Comparison of ENCODE assay signal across 12 cellular contexts in genomic region chr16:49776085-49776501, GRCh38.
DNase-seq lines count a peak whose midpoint lies in the region; ATAC-seq and TF ChIP-seq lines count a peak whose summit lies in the region.
"Had no signal": no experiment of that assay in that cellular context is flagged by ENCODE, and none has a peak within 500 bp of the region (broad histone marks: within the 10 kb centered on the region; RNA-seq: fewer than 3 reads in every experiment).

No MANE protein-coding gene starts in this region.

- CTCF ChIA-PET in SK-N-SH (lab: Yijun Ruan, JAX), result interaction anchor here (1.2 to 1.5 kb wide), 2 partner anchors 10 to 20 kb away, joined by 3 to 4 read pairs; no protein-coding TSS in a partner anchor

- no peaks in the 10 kb centered on the region for H3K9me2 ChIP-seq in SK-N-SH

- TF ChIP-seq RAD21 in SK-N-SH (IDR thresholded peaks at IDR 0.05; ENCODE audit: low read length), result no peak

- no peak overlapping the region for H3K4me3 ChIP-seq in SK-N-SH (ENCODE audit: low read depth in 2 of 2, low read length in 1 of 2)
- H3K4me3 ChIP-seq in heart left ventricle, result peak overlapping the region in 4 of 12 donors; percentile 3 to 28 (median 12)
- H3K4me3 ChIP-seq in upper lobe of left lung, result no peak overlapping the region
- H3K4me3 ChIP-seq: MG63 had no signal

- no peak overlapping the region for H3K4me2 ChIP-seq in SK-N-SH

- H3K36me3 Mint-ChIP-seq in nephron progenitor cell (ENCODE audit: low read depth), result peaks cover 16% of the 10 kb centered on the region
- H3K36me3 Mint-ChIP-seq in activated CD4-positive, alpha-beta T cell treated with anti-CD3 and anti-CD28 coated beads, Interleukin-2, amount 10 ng/mL, durations not matched to agents 24 days and 14 days (ENCODE audit: low read depth), result no peaks in the 10 kb centered on the region

- H2AFZ ChIP-seq in SK-N-SH (ENCODE audit: low read depth), result no peak overlapping the region

- DNase-seq in SK-N-SH, result peak; percentile 51
- DNase-seq in heart left ventricle, result peak; percentile 59 to 82 (median 65)
- peak; percentile 69 for DNase-seq in nephron progenitor cell
- no peak for DNase-seq in upper lobe of left lung
- no peak for DNase-seq in activated CD4-positive, alpha-beta T cell treated with anti-CD3 and anti-CD28 coated beads, Interleukin-2, amount 10 ng/mL, durations not matched to agents 24 days and 14 days
- no peak for DNase-seq in NCI-H526 treated with DMSO at 0.1 percent for 48 hours (lab: John Stamatoyannopoulos, UW)
- DNase-seq: activated CD4-positive, alpha-beta T cell treated with anti-CD3 and anti-CD28 coated beads for 4 hours; activated T-cell treated with anti-CD3 and anti-CD28 coated beads, Interleukin-2, amount 50 U/mL, for 72 hours; MG63 had no signal

- H3K9me3 ChIP-seq in SK-N-SH, result no peaks in the 10 kb centered on the region
- no peaks in the 10 kb centered on the region for H3K9me3 ChIP-seq in heart left ventricle
- H3K9me3 ChIP-seq in upper lobe of left lung, result no peaks in the 10 kb centered on the region
- H3K9me3 ChIP-seq: MG63 had no signal

- intact Hi-C loops in heart left ventricle (cut with DNase I), result loop anchor here in 4 of 10 donors (2.0 to 5.0 kb wide), 5 partner anchors 21 to 81 kb away; partner anchors contain the start of gene ZNF423 (in 1 of the 4)
- intact Hi-C loops in activated CD4-positive, alpha-beta T cell treated with anti-CD3 and anti-CD28 coated beads, Interleukin-2, amount 10 ng/mL, durations not matched to agents 24 days and 14 days (cut with micrococcal nuclease), result no loop called here

- H4K20me1 ChIP-seq in SK-N-SH (ENCODE audit: insufficient read depth), result no peaks in the 10 kb centered on the region

- POLR2A ChIA-PET in SK-N-SH (lab: Yijun Ruan, JAX), result no interaction called here

- TF ChIP-seq CTCF in SK-N-SH (IDR thresholded peaks at IDR 0.05) (no peak), heart left ventricle (IDR thresholded peaks at IDR 0.05) (no peak), nephron progenitor cell (IDR thresholded peaks at IDR 0.05) (no peak), upper lobe of left lung (IDR thresholded peaks at IDR 0.05) (no peak)

- no peaks in the 10 kb centered on the region for H3K27me3 ChIP-seq in SK-N-SH (ENCODE audit: insufficient read depth)
- no peaks in the 10 kb centered on the region for H3K27me3 ChIP-seq in heart left ventricle
- no peaks in the 10 kb centered on the region for H3K27me3 ChIP-seq in upper lobe of left lung
- H3K27me3 ChIP-seq: MG63 had no signal

- H3K79me2 ChIP-seq in SK-N-SH (ENCODE audit: insufficient read depth), result no peaks in the 10 kb centered on the region

- H3K27ac ChIP-seq in SK-N-SH (ENCODE audit: low read depth in 2 of 2, low read length in 1 of 2), result no peak overlapping the region
- peak overlapping the region; percentile 28 to 73 (median 63) for H3K27ac ChIP-seq in heart left ventricle
- H3K27ac ChIP-seq in upper lobe of left lung, result peak overlapping the region; percentile 16 to 79 (median 62)
- H3K27ac ChIP-seq: 22Rv1 had no signal

- no peak overlapping the region for H3K9ac ChIP-seq in SK-N-SH

- ATAC-seq in SK-N-SH treated with all-trans-retinoic acid at 6 μM for 48 hours (no peak), heart left ventricle (peak; percentile 64 to 84 (median 70)), upper lobe of left lung (ENCODE audit: low FRiP score in 2 of 2) (peak in 1 of 2 donors; percentile 54), HG03025 (IDR thresholded peaks at IDR 0.05; ENCODE audit: low FRiP score, unreplicated experiment) (no peak)
- ATAC-seq: activated T-cell treated with anti-CD3 and anti-CD28 coated beads, Interleukin-2, amount 50 U/mL, for 72 hours had no signal

- peak overlapping the region; percentile 46 for H3K4me3 Mint-ChIP-seq in nephron progenitor cell
- no peak overlapping the region for H3K4me3 Mint-ChIP-seq in activated CD4-positive, alpha-beta T cell treated with anti-CD3 and anti-CD28 coated beads, Interleukin-2, amount 10 ng/mL, durations not matched to agents 24 days and 14 days
- H3K4me3 Mint-ChIP-seq: activated T-cell treated with anti-CD3 and anti-CD28 coated beads, Interleukin-2, amount 50 U/mL, for 72 hours had no signal

- H3K4me1 ChIP-seq in SK-N-SH (ENCODE audit: control insufficient read depth in 1 of 2, insufficient read depth in 2 of 2, low read depth in 1 of 2, low read length in 1 of 2), result peaks cover 0 to 30% of the 10 kb centered on the region in 2 experiments; a peak in 1 of 4 replicates
- H3K4me1 ChIP-seq in heart left ventricle, result peaks cover 3 to 63% (median 32%) of the 10 kb centered on the region in 12 donors
- H3K4me1 ChIP-seq in upper lobe of left lung, result peaks cover 9 to 51% (median 34%) of the 10 kb centered on the region in 4 donors

- no peak for TF ChIP-seq POLR2A in heart left ventricle (IDR thresholded peaks at IDR 0.05)
- no peak for TF ChIP-seq POLR2A in upper lobe of left lung (IDR thresholded peaks at IDR 0.05)

- H3K27me3 Mint-ChIP-seq in nephron progenitor cell (ENCODE audit: low read depth, poor library complexity), result peaks cover 3% of the 10 kb centered on the region
- H3K27me3 Mint-ChIP-seq in activated CD4-positive, alpha-beta T cell treated with anti-CD3 and anti-CD28 coated beads, Interleukin-2, amount 10 ng/mL, durations not matched to agents 24 days and 14 days, result no peaks in the 10 kb centered on the region

- H3K4me1 Mint-ChIP-seq in nephron progenitor cell, result peaks cover 63% of the 10 kb centered on the region
- no peaks in the 10 kb centered on the region for H3K4me1 Mint-ChIP-seq in activated CD4-positive, alpha-beta T cell treated with anti-CD3 and anti-CD28 coated beads, Interleukin-2, amount 10 ng/mL, durations not matched to agents 24 days and 14 days

- TF ChIP-seq EP300 in SK-N-SH (IDR thresholded peaks at IDR 0.05; ENCODE audit: borderline replicate concordance in 1 of 2, low read depth in 1 of 2, low read length in 1 of 2) (no peak), upper lobe of left lung (IDR thresholded peaks at IDR 0.05) (no peak)

- H3K9me3 Mint-ChIP-seq in nephron progenitor cell, result no peaks in the 10 kb centered on the region
- no peaks in the 10 kb centered on the region for H3K9me3 Mint-ChIP-seq in activated CD4-positive, alpha-beta T cell treated with anti-CD3 and anti-CD28 coated beads, Interleukin-2, amount 10 ng/mL, durations not matched to agents 24 days and 14 days
- H3K9me3 Mint-ChIP-seq: activated T-cell treated with anti-CD3 and anti-CD28 coated beads, Interleukin-2, amount 50 U/mL, for 72 hours had no signal

- peak overlapping the region; percentile 92 for H3K27ac Mint-ChIP-seq in nephron progenitor cell
- no peak overlapping the region for H3K27ac Mint-ChIP-seq in activated CD4-positive, alpha-beta T cell treated with anti-CD3 and anti-CD28 coated beads, Interleukin-2, amount 10 ng/mL, durations not matched to agents 24 days and 14 days
- H3K27ac Mint-ChIP-seq: activated T-cell treated with anti-CD3 and anti-CD28 coated beads, Interleukin-2, amount 50 U/mL, for 72 hours had no signal

- H3K36me3 ChIP-seq in SK-N-SH (replicated peaks in 1 of 2; ENCODE audit: control insufficient read depth in 1 of 2, insufficient read depth in 2 of 2, low read length in 1 of 2) (no peaks in the 10 kb centered on the region), heart left ventricle (no peaks in the 10 kb centered on the region), upper lobe of left lung (no peaks in the 10 kb centered on the region)
- H3K36me3 ChIP-seq: MG63 had no signal

- H3F3A ChIP-seq in SK-N-SH (replicated peaks; ENCODE audit: insufficient read depth), result no peaks in the 10 kb centered on the region

- 71% methylated on average over 3 of the region's 15 CpGs for WGBS in SK-N-SH (ENCODE audit: low lambda C conversion rate)
- 46 to 73% (median 53%) methylated on average over 7 to 15 of the region's 15 CpGs for WGBS in heart left ventricle, 4 donors
- 57 to 61% methylated on average over 5 to 15 of the region's 15 CpGs for WGBS in upper lobe of left lung, 2 donors

TF ChIP-seq in SK-N-SH, 30 proteins besides CTCF, POLR2A, EP300 and RAD21 (continues in another document):
- TF ChIP-seq RCOR1 (IDR thresholded peaks at IDR 0.05; ENCODE audit: low read length), result no peak
- TF ChIP-seq USF2 (IDR thresholded peaks at IDR 0.05; ENCODE audit: borderline replicate concordance, low read depth, low read length), result no peak
- TF ChIP-seq ELF1 (IDR thresholded peaks at IDR 0.05), result no peak
- TF ChIP-seq RXRA (IDR thresholded peaks at IDR 0.05; ENCODE audit: borderline replicate concordance, low read depth), result no peak

TF ChIP-seq in SK-N-SH treated with all-trans-retinoic acid at 6 μM for 48 hours, 23 proteins besides CTCF, POLR2A, EP300 and RAD21:
- no peak for TF ChIP-seq RARB (CRISPR knock-in tag; IDR thresholded peaks at IDR 0.05)
- TF ChIP-seq SNAI2 (CRISPR knock-in tag; IDR thresholded peaks at IDR 0.05), result no peak
- TF ChIP-seq CSRNP3 (CRISPR knock-in tag; IDR thresholded peaks at IDR 0.05), result no peak
- TF ChIP-seq ZFP30 (CRISPR knock-in tag; IDR thresholded peaks at IDR 0.05), result no peak
- no peak for TF ChIP-seq ZNF70 (CRISPR knock-in tag; IDR thresholded peaks at IDR 0.05)
- no peak for TF ChIP-seq ZNF565 (CRISPR knock-in tag; conservative IDR thresholded peaks at IDR 0.05; ENCODE audit: low read depth)
- TF ChIP-seq GLIS3 (CRISPR knock-in tag; IDR thresholded peaks at IDR 0.05), result no peak

Comparison
In these comparisons a context has a peak if more than half of its experiments do, and no peak if none do; other contexts are left out.
1. DNase-seq: peak in SK-N-SH (single experiment), heart left ventricle (5 of 5) and nephron progenitor cell (single experiment); none in upper lobe of left lung (0 of 2), activated CD4-positive, alpha-beta T cell treated with anti-CD3 and anti-CD28 coated beads, Interleukin-2, amount 10 ng/mL, durations not matched to agents 24 days and 14 days (single experiment) and NCI-H526 treated with DMSO at 0.1 percent for 48 hours (single experiment).
2. H3K27ac ChIP-seq: peak in heart left ventricle (12 of 12) and upper lobe of left lung (4 of 4); none in SK-N-SH (0 of 2).
3. ATAC-seq: peak in heart left ventricle (4 of 4); none in SK-N-SH treated with all-trans-retinoic acid at 6 μM for 48 hours (single experiment) and HG03025 (single experiment).